Comparison of ENCODE assay signal across 9 cellular contexts in genomic region chr7:76549855-76550248, GRCh38. TPM values are rescaled to one million over a fixed set of nuclear protein-coding genes. Genes with fewer than 3 reads are reported as not detected.
DNase-seq lines count a peak whose midpoint lies in the region; ATAC-seq and TF ChIP-seq lines count a peak whose summit lies in the region.
"Not testable (repeated sequence)": the region's sequence is repeated elsewhere in the genome, so short reads cannot be mapped to it uniquely, and the experiment has no call there.
"Had no signal": no experiment of that assay in that cellular context is flagged by ENCODE, and none has a peak within 500 bp of the region (broad histone marks: within the 10 kb centered on the region; RNA-seq: fewer than 3 reads in every experiment).

No MANE protein-coding gene starts in this region.

- H2AFZ ChIP-seq in ACC112 (ENCODE audit: low read length, unreplicated experiment): not testable (repeated sequence)
- peak overlapping the region; percentile 72 for H2AFZ ChIP-seq in hepatocyte

- TF ChIP-seq POLR2A in Peyer's patch (IDR thresholded peaks at IDR 0.05); spleen (IDR thresholded peaks at IDR 0.05): not testable (repeated sequence)

- not testable (repeated sequence) for H3K9me3 ChIP-seq in Peyer's patch; effector memory CD4-positive, alpha-beta T cell (ENCODE audit: control insufficient read depth, low read length); hepatocyte (ENCODE audit: low read depth); naive thymus-derived CD4-positive, alpha-beta T cell (ENCODE audit: control insufficient read depth in 2 of 3, low read length in 3 of 3); spleen

- H3K4me3 ChIP-seq in ACC112 (ENCODE audit: low read depth, low read length) (peak overlapping the region; percentile 83), H7 (ENCODE audit: insufficient read depth, low read depth, low read length) (peak overlapping the region; percentile 76), Peyer's patch (peak overlapping the region; percentile 86 to 90 (median 88)), hepatocyte (peak overlapping the region; percentile 77), spleen (peak overlapping the region; percentile 77 to 97 (median 86))
- peak overlapping the region; percentile 88 for H3K4me3 ChIP-seq in effector memory CD4-positive, alpha-beta T cell (ENCODE audit: insufficient read depth, low read depth, low read length, poor library complexity, severe bottlenecking)
- peak overlapping the region; percentile 65 for H3K4me3 ChIP-seq in naive thymus-derived CD4-positive, alpha-beta T cell (ENCODE audit: low read length)

- not testable (repeated sequence) for ATAC-seq in naive thymus-derived CD4-positive, alpha-beta T cell

- peaks cover 24% of the 10 kb centered on the region for H3K79me2 ChIP-seq in ACC112 (ENCODE audit: control insufficient read depth, insufficient read depth, low read length, unreplicated experiment)
- H3K79me2 ChIP-seq in hepatocyte: peaks cover 30% of the 10 kb centered on the region

- 0% methylated on average over 17 of the region's 19 CpGs for WGBS in hepatocyte (ENCODE audit: low lambda C conversion rate, missing lambda C conversion rate)
- 0 to 1% (median 0%) methylated on average over 8 to 19 of the region's 19 CpGs for WGBS in spleen, 5 donors

- DNase-seq in H7; effector memory CD4-positive, alpha-beta T cell; naive thymus-derived CD4-positive, alpha-beta T cell; spleen: not testable (repeated sequence)
- peak in 2 of 3 donors; percentile 16 to 46 for DNase-seq in Peyer's patch
- peak; percentile 62 for DNase-seq in activated effector memory CD4-positive, alpha-beta T cell treated with anti-CD3 and anti-CD28 coated beads, Interleukin-2, amount 50 U/mL, for 16 hours
- peak; percentile 3 for DNase-seq in hepatocyte (ENCODE audit: low spot score)

- H3K4me2 ChIP-seq in hepatocyte: peak overlapping the region; percentile 68

- H3K9me3 Mint-ChIP-seq in naive thymus-derived CD4-positive, alpha-beta T cell: not testable (repeated sequence)

- CTCF ChIA-PET in naive thymus-derived CD4-positive, alpha-beta T cell (lab: Charles Lee): not testable (repeated sequence)

- intact Hi-C loops in naive thymus-derived CD4-positive, alpha-beta T cell (cut with micrococcal nuclease); spleen (cut with DNase I; ENCODE audit: low total_unique reads): not testable (repeated sequence)

- H3K27me3 Mint-ChIP-seq in naive thymus-derived CD4-positive, alpha-beta T cell: not testable (repeated sequence)

- not testable (repeated sequence) for H3K4me1 ChIP-seq in ACC112 (ENCODE audit: control insufficient read depth, insufficient read depth, low read length, unreplicated experiment); Peyer's patch; effector memory CD4-positive, alpha-beta T cell (ENCODE audit: control insufficient read depth, insufficient read depth, low read length, poor library complexity, severe bottlenecking); hepatocyte (ENCODE audit: insufficient read depth); naive thymus-derived CD4-positive, alpha-beta T cell (ENCODE audit: control insufficient read depth in 2 of 2, insufficient read depth in 2 of 2, low read length in 2 of 2)
- H3K4me1 ChIP-seq in spleen: peaks cover 0 to 37% (median 7%) of the 10 kb centered on the region in 6 donors

- not testable (repeated sequence) for TF ChIP-seq CTCF in Peyer's patch (IDR thresholded peaks at IDR 0.05); hepatocyte (IDR thresholded peaks at IDR 0.05; ENCODE audit: poor library complexity); spleen (IDR thresholded peaks at IDR 0.05 in 8 of 11, conservative IDR thresholded peaks at IDR 0.05 in 3 of 11)

- not testable (repeated sequence) for H3K27me3 ChIP-seq in ACC112 (ENCODE audit: insufficient read depth, low read length); H7 (ENCODE audit: control insufficient read depth, insufficient read depth, low read length); Peyer's patch; effector memory CD4-positive, alpha-beta T cell (replicated peaks; ENCODE audit: control insufficient read depth, insufficient read depth, low read length, poor library complexity, severe bottlenecking); hepatocyte; naive thymus-derived CD4-positive, alpha-beta T cell (ENCODE audit: control insufficient read depth in 2 of 2, insufficient read depth in 2 of 2, low read length in 2 of 2); spleen (replicated peaks in 1 of 7)

- not testable (repeated sequence) for H3K36me3 ChIP-seq in ACC112 (ENCODE audit: insufficient read depth, low read length); H7 (replicated peaks; ENCODE audit: control insufficient read depth, insufficient read depth, low read length); Peyer's patch; effector memory CD4-positive, alpha-beta T cell (ENCODE audit: control insufficient read depth, insufficient read depth, low read length); hepatocyte (replicated peaks; ENCODE audit: insufficient read depth, low read depth); naive thymus-derived CD4-positive, alpha-beta T cell (ENCODE audit: control insufficient read depth in 2 of 3, insufficient read depth in 3 of 3, low read length in 3 of 3)
- peaks cover 0 to 11% (median 4%) of the 10 kb centered on the region in 6 donors for H3K36me3 ChIP-seq in spleen

- H3K9me2 ChIP-seq in hepatocyte (replicated peaks; ENCODE audit: insufficient read depth): not testable (repeated sequence)

- peak overlapping the region; percentile 32 to 92 (median 86) for H3K27ac Mint-ChIP-seq in naive thymus-derived CD4-positive, alpha-beta T cell

- H4K20me1 ChIP-seq in hepatocyte (ENCODE audit: insufficient read depth, poor library complexity, severe bottlenecking): not testable (repeated sequence)

- peak overlapping the region; percentile 87 to 97 (median 92) for H3K4me3 Mint-ChIP-seq in naive thymus-derived CD4-positive, alpha-beta T cell

- peak overlapping the region; percentile 69; the same call in 1 of the 2 replicates for H3K27ac ChIP-seq in ACC112 (ENCODE audit: low read depth, low read length)
- H3K27ac ChIP-seq in Peyer's patch: peak overlapping the region; percentile 88 to 89 (median 88)
- H3K27ac ChIP-seq in effector memory CD4-positive, alpha-beta T cell (ENCODE audit: insufficient read depth, low read length, poor library complexity, severe bottlenecking): peak overlapping the region; percentile 62
- peak overlapping the region; percentile 98 for H3K27ac ChIP-seq in hepatocyte
- peak overlapping the region; percentile 85 for H3K27ac ChIP-seq in naive thymus-derived CD4-positive, alpha-beta T cell (ENCODE audit: low read depth, low read length)
- peak overlapping the region; percentile 81 to 96 (median 94) for H3K27ac ChIP-seq in spleen

- H3K36me3 Mint-ChIP-seq in naive thymus-derived CD4-positive, alpha-beta T cell: not testable (repeated sequence)

- POLR2A ChIA-PET in naive thymus-derived CD4-positive, alpha-beta T cell (lab: Charles Lee): not testable (repeated sequence)

- H3K4me1 Mint-ChIP-seq in naive thymus-derived CD4-positive, alpha-beta T cell: peaks cover 11 to 32% (median 27%) of the 10 kb centered on the region in 7 donors

RNA-seq across cellular contexts. Expression of gene SPDYE16, which starts 6.8 kb away (rescaled TPM):
- not detected in 2 replicates for total RNA-seq in H7 (2014; rRNA removed; shearing (Covaris generic))
- 1 to 10 TPM in 1 of 4 donors, not detected in 3; 1.7 TPM for total RNA-seq in Peyer's patch
- 0.03 TPM in 1 of 2 replicates, not detected in the other for total RNA-seq in hepatocyte
- 1.1 and 1.5 TPM in 2 replicates for polyA plus RNA-seq in hepatocyte
- under 1 TPM; 0.10 to 0.88 (median 0.49) TPM for total RNA-seq in naive thymus-derived CD4-positive, alpha-beta T cell
- under 1 TPM; 0.25 to 0.26 TPM for polyA plus RNA-seq in naive thymus-derived CD4-positive, alpha-beta T cell
- total RNA-seq in spleen: under 1 TPM in 4 of 7 donors, not detected in 3; 0.64 to 0.82 (median 0.75) TPM
- polyA plus RNA-seq in spleen: under 1 TPM in 2 of 3 donors, not detected in 1; 0.06 to 0.13 TPM
- total RNA-seq: RPMI7951 had no signal

RNA-seq across cellular contexts. Expression of gene UPK3B, which starts 39.5 kb away (rescaled TPM):
- 0.07 TPM in 1 of 2 replicates, not detected in the other for total RNA-seq in H7 (2014; rRNA removed; shearing (Covaris generic))
- 1 to 10 TPM in 3 of 4 donors, not detected in 1; 1.4 to 5.2 (median 3.3) TPM for total RNA-seq in Peyer's patch
- 16.8 and 25.8 TPM in 2 replicates for total RNA-seq in hepatocyte
- 90.6 and 159 TPM in 2 replicates for polyA plus RNA-seq in hepatocyte
- total RNA-seq in naive thymus-derived CD4-positive, alpha-beta T cell: 1 to 10 TPM; 2.6 to 7.3 (median 5.2) TPM
- polyA plus RNA-seq in naive thymus-derived CD4-positive, alpha-beta T cell: not detected
- total RNA-seq in spleen: 1 to 10 TPM; 1.9 to 4.4 (median 3.0) TPM
- 1 to 10 TPM in 2 of 3 donors, under 1 TPM in 1; 0.21 to 1.9 (median 1.2) TPM for polyA plus RNA-seq in spleen
- total RNA-seq: RPMI7951 had no signal
